Comparison of ENCODE assay signal across 1 cellular context in genomic region chr9:106888992-106889631, GRCh38.
A peak's percentile ranks its signal among the peaks of the same experiment; 100 is the strongest.
TF ChIP-seq lines count a peak whose summit lies in the region.

No MANE protein-coding gene starts in this region.

TF ChIP-seq in GM12878, 131 proteins besides CTCF, POLR2A, EP300 and RAD21 (continued from another document):
- TF ChIP-seq ZBTB33 (IDR thresholded peaks at IDR 0.05) (no peak), MXI1 (IDR thresholded peaks at IDR 0.05; ENCODE audit: low read depth, low read length) (no peak), ZNF24 (IDR thresholded peaks at IDR 0.05) (0 out of 2 replicates have a peak, but pooled peaks have one; percentile 33), MEF2A (IDR thresholded peaks at IDR 0.05; ENCODE audit: insufficient read depth, low read depth, low read length) (no peak), SMC3 (IDR thresholded peaks at IDR 0.05; ENCODE audit: borderline replicate concordance, low read length) (no peak), CHD2 (IDR thresholded peaks at IDR 0.05; ENCODE audit: borderline replicate concordance, low read depth, low read length) (no peak)
